In genomic region chr2:5021148-5021547, GRCh38 we compare ENCODE assay signal across 32 cellular contexts.
A peak's percentile ranks its signal among the peaks of the same experiment; 100 is the strongest.
DNase-seq lines count a peak whose midpoint lies in the region; ATAC-seq, FAIRE-seq and TF ChIP-seq lines count a peak whose summit lies in the region.
"Had no signal": no experiment of that assay in that cellular context is flagged by ENCODE, and none has a peak within 500 bp of the region (broad histone marks: within the 10 kb centered on the region; RNA-seq: fewer than 3 reads in every experiment).

No MANE protein-coding gene starts in this region.

- CTCF ChIA-PET in PC-3 (lab: Charles Lee): no interaction called here

- no peak for TF ChIP-seq CTCF in PC-3 (conservative IDR thresholded peaks at IDR 0.05; ENCODE audit: low read depth, low read length)
- no peak for TF ChIP-seq CTCF in hepatocyte (IDR thresholded peaks at IDR 0.05; ENCODE audit: poor library complexity)
- TF ChIP-seq CTCF in BE2C (IDR thresholded peaks at IDR 0.05; ENCODE audit: low read depth, low read length): no peak

- TF ChIP-seq POLR2A in GM12892 (IDR thresholded peaks at IDR 0.05; ENCODE audit: low read depth, low read length): no peak

- BruUV-seq in PC-3 (replicated peaks; lab: Mats Ljungman, UMichigan): no TSS peak

- H3K9me3 ChIP-seq in PC-3 (ENCODE audit: low read length): no peaks in the 10 kb centered on the region
- H3K9me3 ChIP-seq in hepatocyte (ENCODE audit: low read depth): no peaks in the 10 kb centered on the region
- H3K9me3 ChIP-seq in BE2C: peaks cover 7% of the 10 kb centered on the region; the same call in 1 of the 2 replicates
- H3K9me3 ChIP-seq: body of pancreas, thoracic aorta had no signal

- H3K27me3 ChIP-seq in PC-3 (ENCODE audit: low read length) (no peaks in the 10 kb centered on the region), hepatocyte (no peaks in the 10 kb centered on the region), BE2C (no peaks in the 10 kb centered on the region)
- H3K27me3 ChIP-seq: body of pancreas had no signal

- ATAC-seq in PC-3 (peak; percentile 81), HG03039 (IDR thresholded peaks at IDR 0.05; ENCODE audit: unreplicated experiment) (no peak)
- ATAC-seq: activated naive CD8-positive, alpha-beta T cell treated with anti-CD3 and anti-CD28 coated beads, Interleukin-2, amount 50 U/mL, for 24 hours; body of pancreas; HepG2; left cardiac atrium; T-cell had no signal

- DNase-seq in DMS153 (lab: John Stamatoyannopoulos, UW) (peak; percentile 29), DMS153 treated with DMSO at 0.1 percent for 48 hours (lab: John Stamatoyannopoulos, UW; ENCODE audit: unreplicated experiment) (no peak), NCI-H1694 (lab: John Stamatoyannopoulos, UW) (peak; percentile 37), PC-3 (peak; percentile 58), hepatocyte (ENCODE audit: low spot score) (peak; percentile 17), GM12892 (ENCODE audit: insufficient read length) (no peak), BE2C (no peak)
- DNase-seq: activated CD4-positive, CD25-positive, alpha-beta regulatory T cell treated with anti-CD3 and anti-CD28 coated beads, Interleukin-2, amount 50 U/mL, for 72 hours; activated CD8-positive, alpha-beta T cell treated with anti-CD3 and anti-CD28 coated beads, Interleukin-2, amount 10 ng/mL, durations not matched to agents 7 days and 5 days; activated gamma-delta T cell; activated naive CD8-positive, alpha-beta T cell treated with anti-CD3 and anti-CD28 coated beads, Interleukin-2, amount 50 U/mL, for 24 hours; body of pancreas; CD8-positive, alpha-beta memory T cell; EL; endodermal cell; GOT3; left cardiac atrium; mesenchymal stem cell; naive B cell; NCI-H187 treated with DMSO at 0.1 percent for 48 hours; NCI-H526; nucleus accumbens; OCI-M1; small intestine; stimulated activated CD4-positive, alpha-beta T cell treated with anti-CD3 and anti-CD28 coated beads, Interleukin-4, amount 100 ng/mL, for 24 hours; stimulated activated naive CD4-positive, alpha-beta T cell treated with Interleukin-2 at 50 U/mL for 16 hours; T-cell had no signal

- POLR2A ChIA-PET in PC-3 (lab: Charles Lee; ENCODE audit: unreplicated experiment): no interaction called here

- H2AFZ ChIP-seq in PC-3 (ENCODE audit: low read length): no peak overlapping the region
- H2AFZ ChIP-seq in hepatocyte: no peak overlapping the region

- H4K20me1 ChIP-seq in PC-3 (ENCODE audit: low read length) (no peaks in the 10 kb centered on the region), hepatocyte (ENCODE audit: insufficient read depth, poor library complexity, severe bottlenecking) (no peaks in the 10 kb centered on the region)

- no peaks in the 10 kb centered on the region for H3K36me3 ChIP-seq in PC-3 (ENCODE audit: low read depth, low read length)
- no peaks in the 10 kb centered on the region for H3K36me3 ChIP-seq in hepatocyte (replicated peaks; ENCODE audit: insufficient read depth, low read depth)
- no peaks in the 10 kb centered on the region for H3K36me3 ChIP-seq in BE2C
- H3K36me3 ChIP-seq: thoracic aorta had no signal

- H3K9me2 ChIP-seq in PC-3 (replicated peaks; ENCODE audit: low read length) (no peaks in the 10 kb centered on the region), hepatocyte (replicated peaks; ENCODE audit: insufficient read depth) (no peaks in the 10 kb centered on the region)

- H3K79me2 ChIP-seq in PC-3 (ENCODE audit: low read length) (no peaks in the 10 kb centered on the region), hepatocyte (no peaks in the 10 kb centered on the region)

- H3K4me3 ChIP-seq in PC-3 (ENCODE audit: low read length) (no peak overlapping the region), hepatocyte (no peak overlapping the region), BE2C (ENCODE audit: low read depth, low read length) (no peak overlapping the region)
- H3K4me3 ChIP-seq: body of pancreas, thoracic aorta had no signal

- H3K4me1 ChIP-seq in PC-3 (ENCODE audit: insufficient read depth, low read length): no peaks in the 10 kb centered on the region
- no peaks in the 10 kb centered on the region for H3K4me1 ChIP-seq in hepatocyte (ENCODE audit: insufficient read depth)
- H3K4me1 ChIP-seq in BE2C: no peaks in the 10 kb centered on the region
- H3K4me1 ChIP-seq: body of pancreas had no signal

- intact Hi-C loops in PC-3 (cut with micrococcal nuclease): no loop called here

- H3K27ac ChIP-seq in PC-3 (ENCODE audit: low read length): no peak overlapping the region
- H3K27ac ChIP-seq in hepatocyte: no peak overlapping the region
- H3K27ac ChIP-seq: 22Rv1, body of pancreas, thoracic aorta had no signal

- peaks cover 4% of the 10 kb centered on the region for H3F3A ChIP-seq in PC-3 (ENCODE audit: low read length, unreplicated experiment)

- no peak for FAIRE-seq in GM12892 (lab: Jason Lieb, UNC)
- FAIRE-seq: colon, HepG2, small intestine had no signal

- WGBS in hepatocyte (ENCODE audit: low lambda C conversion rate, missing lambda C conversion rate): 46% methylated on average over 2 of the region's 2 CpGs

- H3K9ac ChIP-seq in PC-3 (ENCODE audit: low read length): no peak overlapping the region

- H3K4me2 ChIP-seq in PC-3 (ENCODE audit: low read length) (no peak overlapping the region), hepatocyte (no peak overlapping the region)

Comparison
In these comparisons a context has a peak if more than half of its experiments do, and no peak if none do; other contexts are left out.
1. DNase-seq: peak in DMS153 (single experiment), NCI-H1694 (single experiment), PC-3 (single experiment) and hepatocyte (single experiment); none in DMS153 treated with DMSO at 0.1 percent for 48 hours (single experiment), GM12892 (single experiment) and BE2C (single experiment).